1 cellular context compared by ENCODE assay signal in the genomic region with DNA sequence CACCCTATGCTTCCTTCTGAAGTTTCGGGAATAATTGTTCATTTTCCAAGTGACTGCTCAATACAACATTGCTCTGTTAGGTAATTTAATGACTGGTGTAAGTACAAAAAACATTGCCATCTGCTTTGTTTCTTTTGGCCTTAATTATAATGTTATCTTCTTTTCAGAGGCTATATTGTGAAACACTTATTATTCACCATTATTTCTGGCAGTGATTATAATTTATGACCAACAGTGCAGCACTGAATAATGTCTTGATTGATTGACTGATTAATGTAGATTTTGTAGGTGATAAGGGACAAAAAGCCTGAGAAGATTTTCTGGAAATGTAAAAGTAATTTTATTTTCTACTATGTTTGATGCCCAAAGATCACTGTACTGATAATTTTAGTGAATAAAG.
TF ChIP-seq lines count a peak whose summit lies in the region.

No MANE protein-coding gene starts in this region.

TF ChIP-seq in A549, 52 proteins besides CTCF, POLR2A, EP300 and RAD21 (continued from another document):
- TF ChIP-seq TP53 (CRISPR knock-in tag; IDR thresholded peaks at IDR 0.05): no peak
